In genomic region chr19:18021121-18021755, GRCh38 we compare ENCODE assay signal across 8 cellular contexts. TPM values are rescaled to one million over a fixed set of nuclear protein-coding genes. Genes with fewer than 3 reads are reported as not detected.
DNase-seq lines count a peak whose midpoint lies in the region; ATAC-seq and TF ChIP-seq lines count a peak whose summit lies in the region.

No MANE protein-coding gene starts in this region.

- no peaks in the 10 kb centered on the region for H3K9me2 ChIP-seq in GM23248 (ENCODE audit: insufficient read depth)

- H3K27me3 ChIP-seq in GM23248 (replicated peaks; ENCODE audit: insufficient read depth) (no peaks in the 10 kb centered on the region), liver (ENCODE audit: control insufficient read depth in 4 of 4, insufficient read depth in 4 of 4, low read length in 3 of 4) (no peaks in the 10 kb centered on the region)

- POLR2A ChIA-PET in MCF 10A (lab: Yijun Ruan, JAX): interaction anchor here (0.6 to 0.8 kb wide), 5 partner anchors 32 to 343 kb away, joined by 3 to 7 read pairs (median 3); no protein-coding TSS in a partner anchor

- H3K27ac ChIP-seq in GM23248 (peak overlapping the region; percentile 56), liver (ENCODE audit: low read depth in 1 of 2, low read length in 2 of 2) (peak overlapping the region; percentile 63 to 78)

- in situ Hi-C loops in GM23248 (cut with MboI): no loop called here

- intact Hi-C loops in MCF 10A (cut with micrococcal nuclease): no loop called here

- WGBS in GM23248 (ENCODE audit: low coverage in 1 of 2, low lambda C conversion rate in 2 of 2, missing lambda C conversion rate in 2 of 2), 2 experiments: 9 to 15% methylated on average over 16 to 21 of the region's 21 CpGs
- 49% methylated on average over 21 of the region's 21 CpGs for WGBS in liver

- H3F3A ChIP-seq in GM23248 (ENCODE audit: insufficient read depth): no peaks in the 10 kb centered on the region

- TF ChIP-seq CTCF in MCF 10A (IDR thresholded peaks at IDR 0.05; ENCODE audit: unreplicated experiment): no peak
- TF ChIP-seq CTCF in liver (IDR thresholded peaks at IDR 0.05; ENCODE audit: low read depth, low read length, missing input control): no peak

- no peaks in the 10 kb centered on the region for H3K9me3 Mint-ChIP-seq in MCF 10A (ENCODE audit: unreplicated experiment)
- H3K9me3 Mint-ChIP-seq in stimulated activated memory B cell treated with anti-CD40 and anti-IgM and Interleukin-4, amounts not matched to agents 10 μg/mL and 1 μg/mL and 100 μg/mL, for 72 hours: peaks cover 4% of the 10 kb centered on the region

- CTCF ChIA-PET in MCF 10A (lab: Yijun Ruan, JAX): interaction anchor here (1.0 kb wide), 1 partner anchor 37 kb away, joined by 4 read pairs; no protein-coding TSS in a partner anchor

- H3K27me3 Mint-ChIP-seq in MCF 10A (ENCODE audit: insufficient read depth, unreplicated experiment): no peaks in the 10 kb centered on the region
- no peaks in the 10 kb centered on the region for H3K27me3 Mint-ChIP-seq in stimulated activated memory B cell treated with anti-CD40 and anti-IgM and Interleukin-4, amounts not matched to agents 10 μg/mL and 1 μg/mL and 100 μg/mL, for 72 hours

- H3K9me3 ChIP-seq in GM23248 (ENCODE audit: low read depth): no peaks in the 10 kb centered on the region
- no peaks in the 10 kb centered on the region for H3K9me3 ChIP-seq in liver (ENCODE audit: control insufficient read depth in 4 of 4, low read length in 3 of 4)

- peak overlapping the region; percentile 96 for H3K27ac Mint-ChIP-seq in MCF 10A (ENCODE audit: low read depth, unreplicated experiment)
- peak overlapping the region; percentile 97 for H3K27ac Mint-ChIP-seq in stimulated activated memory B cell treated with anti-CD40 and anti-IgM and Interleukin-4, amounts not matched to agents 10 μg/mL and 1 μg/mL and 100 μg/mL, for 72 hours

- H3K4me3 Mint-ChIP-seq in MCF 10A (ENCODE audit: unreplicated experiment): peak overlapping the region; percentile 58
- peak overlapping the region; percentile 69 for H3K4me3 Mint-ChIP-seq in stimulated activated memory B cell treated with anti-CD40 and anti-IgM and Interleukin-4, amounts not matched to agents 10 μg/mL and 1 μg/mL and 100 μg/mL, for 72 hours

- H3K36me3 ChIP-seq in GM23248 (ENCODE audit: low read depth) (no peaks in the 10 kb centered on the region), liver (ENCODE audit: control insufficient read depth in 4 of 4, insufficient read depth in 3 of 4, low read depth in 1 of 4, low read length in 3 of 4) (no peaks in the 10 kb centered on the region)

- H3K4me2 ChIP-seq in GM23248 (ENCODE audit: unreplicated experiment): peak overlapping the region; percentile 53

- H3K9ac ChIP-seq in GM23248 (peak overlapping the region; percentile 76), liver (ENCODE audit: low read depth in 1 of 2, low read length in 2 of 2) (peak overlapping the region in 1 of 2 donors; percentile 8)

- H3K4me3 ChIP-seq in GM23248 (peak overlapping the region; percentile 46), liver (ENCODE audit: low read depth in 1 of 3, low read length in 3 of 3) (peak overlapping the region in 1 of 3 donors; percentile 11)

- ATAC-seq in stimulated activated memory B cell treated with anti-CD40 and anti-IgM and Interleukin-4, amounts not matched to agents 10 μg/mL and 1 μg/mL and 100 μg/mL, for 72 hours: peak; percentile 44
- no peak for ATAC-seq in GM21423 (IDR thresholded peaks at IDR 0.05; ENCODE audit: unreplicated experiment)

- BruUV-seq in MCF 10A (replicated peaks; lab: Mats Ljungman, UMichigan): no TSS peak

- DNase-seq in GM23248: peak; percentile 91
- DNase-seq in T1000 (lab: John Stamatoyannopoulos, UW): peak; percentile 81
- DNase-seq in MCF 10A (ENCODE audit: unreplicated experiment): peak; percentile 93
- DNase-seq in NCI-H82 treated with DMSO at 0.1 percent for 48 hours (lab: John Stamatoyannopoulos, UW; ENCODE audit: unreplicated experiment): no peak
- DNase-seq in NCI-H526 treated with DMSO at 0.1 percent for 48 hours (lab: John Stamatoyannopoulos, UW): no peak

- no peak for TF ChIP-seq RAD21 in liver (IDR thresholded peaks at IDR 0.05)

- peaks cover 43% of the 10 kb centered on the region for H3K4me1 Mint-ChIP-seq in MCF 10A (ENCODE audit: insufficient read depth, unreplicated experiment)
- H3K4me1 Mint-ChIP-seq in stimulated activated memory B cell treated with anti-CD40 and anti-IgM and Interleukin-4, amounts not matched to agents 10 μg/mL and 1 μg/mL and 100 μg/mL, for 72 hours: peaks cover 79% of the 10 kb centered on the region

- no peaks in the 10 kb centered on the region for H4K20me1 ChIP-seq in GM23248 (ENCODE audit: insufficient read depth)

- peaks cover 8% of the 10 kb centered on the region for H3K36me3 Mint-ChIP-seq in MCF 10A (ENCODE audit: insufficient read depth, unreplicated experiment)
- peaks cover 7% of the 10 kb centered on the region for H3K36me3 Mint-ChIP-seq in stimulated activated memory B cell treated with anti-CD40 and anti-IgM and Interleukin-4, amounts not matched to agents 10 μg/mL and 1 μg/mL and 100 μg/mL, for 72 hours

- H3K79me2 ChIP-seq in GM23248 (ENCODE audit: insufficient read depth): no peaks in the 10 kb centered on the region

- peak overlapping the region; percentile 91 for H2AFZ ChIP-seq in GM23248

- H3K4me1 ChIP-seq in GM23248 (ENCODE audit: insufficient read depth): peaks cover 23% of the 10 kb centered on the region
- peaks cover 6 to 26% (median 14%) of the 10 kb centered on the region in 4 donors for H3K4me1 ChIP-seq in liver (ENCODE audit: control insufficient read depth in 4 of 4, insufficient read depth in 4 of 4, low read length in 3 of 4)

TF ChIP-seq in liver, 16 proteins besides CTCF, POLR2A, EP300 and RAD21 (continues in another document):
- no peak for TF ChIP-seq FOXA1 (IDR thresholded peaks at IDR 0.05)
- TF ChIP-seq NR2F2 (IDR thresholded peaks at IDR 0.05): peak; percentile 33
- TF ChIP-seq, protein P1, sequence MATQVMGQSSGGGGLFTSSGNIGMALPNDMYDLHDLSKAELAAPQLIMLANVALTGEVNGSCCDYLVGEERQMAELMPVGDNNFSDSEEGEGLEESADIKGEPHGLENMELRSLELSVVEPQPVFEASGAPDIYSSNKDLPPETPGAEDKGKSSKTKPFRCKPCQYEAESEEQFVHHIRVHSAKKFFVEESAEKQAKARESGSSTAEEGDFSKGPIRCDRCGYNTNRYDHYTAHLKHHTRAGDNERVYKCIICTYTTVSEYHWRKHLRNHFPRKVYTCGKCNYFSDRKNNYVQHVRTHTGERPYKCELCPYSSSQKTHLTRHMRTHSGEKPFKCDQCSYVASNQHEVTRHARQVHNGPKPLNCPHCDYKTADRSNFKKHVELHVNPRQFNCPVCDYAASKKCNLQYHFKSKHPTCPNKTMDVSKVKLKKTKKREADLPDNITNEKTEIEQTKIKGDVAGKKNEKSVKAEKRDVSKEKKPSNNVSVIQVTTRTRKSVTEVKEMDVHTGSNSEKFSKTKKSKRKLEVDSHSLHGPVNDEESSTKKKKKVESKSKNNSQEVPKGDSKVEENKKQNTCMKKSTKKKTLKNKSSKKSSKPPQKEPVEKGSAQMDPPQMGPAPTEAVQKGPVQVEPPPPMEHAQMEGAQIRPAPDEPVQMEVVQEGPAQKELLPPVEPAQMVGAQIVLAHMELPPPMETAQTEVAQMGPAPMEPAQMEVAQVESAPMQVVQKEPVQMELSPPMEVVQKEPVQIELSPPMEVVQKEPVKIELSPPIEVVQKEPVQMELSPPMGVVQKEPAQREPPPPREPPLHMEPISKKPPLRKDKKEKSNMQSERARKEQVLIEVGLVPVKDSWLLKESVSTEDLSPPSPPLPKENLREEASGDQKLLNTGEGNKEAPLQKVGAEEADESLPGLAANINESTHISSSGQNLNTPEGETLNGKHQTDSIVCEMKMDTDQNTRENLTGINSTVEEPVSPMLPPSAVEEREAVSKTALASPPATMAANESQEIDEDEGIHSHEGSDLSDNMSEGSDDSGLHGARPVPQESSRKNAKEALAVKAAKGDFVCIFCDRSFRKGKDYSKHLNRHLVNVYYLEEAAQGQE (IDR thresholded peaks at IDR 0.05): no peak
- peak; percentile 57 for TF ChIP-seq YY1 (IDR thresholded peaks at IDR 0.05)
- TF ChIP-seq ZBTB33 (IDR thresholded peaks at IDR 0.05): no peak
- TF ChIP-seq FOXA2 (IDR thresholded peaks at IDR 0.05): no peak
- no peak for TF ChIP-seq MAX (IDR thresholded peaks at IDR 0.05)
- TF ChIP-seq SP1 (IDR thresholded peaks at IDR 0.05): peak; percentile 25
- no peak for TF ChIP-seq GABPA (IDR thresholded peaks at IDR 0.05 in 1 of 2, conservative IDR thresholded peaks at IDR 0.05 in 1 of 2)
- TF ChIP-seq ATF3 (IDR thresholded peaks at IDR 0.05): no peak
- peak; percentile 65 to 88 for TF ChIP-seq JUND (IDR thresholded peaks at IDR 0.05)

RNA-seq across cellular contexts. Expression of gene ARRDC2, which starts 13.3 kb away (rescaled TPM):
- total RNA-seq in GM23248 (2014; rRNA removed; shearing (Covaris generic)): 15.9 and 19.7 TPM in 2 replicates
- 5.4 and 5.7 TPM in 2 replicates for polyA plus RNA-seq in GM23248 (2016; fragmentation: Nextera tagmentation; extraction: Ambion mirVana)
- total RNA-seq in MCF 10A (2022): 14.1 and 18.8 TPM in 2 replicates
- 10 to 100 TPM in 1 of 2 donors, 1 to 10 TPM in 1; 7.6 to 32.3 TPM for total RNA-seq in liver
- polyA plus RNA-seq in liver: 1 to 10 TPM; 2.7 to 5.3 TPM

RNA-seq across cellular contexts. Expression of gene KCNN1, which starts 54.3 kb away (rescaled TPM):
- not detected in 2 replicates for total RNA-seq in GM23248 (2014; rRNA removed; shearing (Covaris generic))
- not detected in 2 replicates for polyA plus RNA-seq in GM23248 (2016; fragmentation: Nextera tagmentation; extraction: Ambion mirVana)
- not detected in 2 replicates for total RNA-seq in MCF 10A (2022)
- under 1 TPM; 0.05 to 0.08 TPM for total RNA-seq in liver
- under 1 TPM in 1 of 2 donors, not detected in 1; 0.05 TPM for polyA plus RNA-seq in liver

Comparison
In these comparisons a context has a peak if more than half of its experiments do, and no peak if none do; other contexts are left out.
1. DNase-seq: peak in GM23248 (single experiment), T1000 (single experiment) and MCF 10A (single experiment); none in NCI-H82 treated with DMSO at 0.1 percent for 48 hours (single experiment) and NCI-H526 treated with DMSO at 0.1 percent for 48 hours (single experiment).